ENCODE assay signal across 25 cellular contexts in the genomic region with DNA sequence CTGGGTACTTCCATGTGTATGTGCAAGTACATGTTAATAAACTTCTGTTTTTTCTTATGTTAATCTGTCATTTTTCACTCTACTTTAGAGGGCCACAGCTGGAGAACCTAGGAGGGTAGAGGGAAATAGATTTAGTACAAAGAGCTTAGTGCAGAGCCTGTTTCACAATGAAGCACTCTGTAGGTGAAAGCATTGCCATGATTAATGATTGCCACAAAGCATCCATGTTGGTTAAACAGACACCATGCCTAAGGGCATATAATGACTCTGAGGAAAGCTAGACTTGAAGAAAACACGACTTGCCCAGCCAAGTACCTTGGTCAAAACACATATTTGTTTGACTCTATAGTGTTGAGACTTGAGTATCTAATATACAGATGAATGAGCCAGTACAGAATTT.
"Had no signal": no experiment of that assay in that cellular context is flagged by ENCODE, and none has a peak within 500 bp of the region (broad histone marks: within the 10 kb centered on the region; RNA-seq: fewer than 3 reads in every experiment).

No MANE protein-coding gene starts in this region.

- DNase-seq: activated CD4-positive, alpha-beta T cell treated with anti-CD3 and anti-CD28 coated beads for 4 hours; activated CD4-positive, alpha-beta T cell treated with anti-CD3 and anti-CD28 coated beads, Interleukin-2, amount 50 U/mL, for 4 hours; activated CD8-positive, alpha-beta memory T cell treated with anti-CD3 and anti-CD28 coated beads, Interleukin-2, amount 50 U/mL, for 4 hours; activated gamma-delta T cell; activated naive CD4-positive, alpha-beta T cell treated with anti-CD3 and anti-CD28 coated beads, Interleukin-2, amount 50 U/mL, for 16 hours; activated T-cell treated with anti-CD3 and anti-CD28 coated beads, Interleukin-2, amount 50 U/mL, for 24 hours; amniotic stem cell; brain microvascular endothelial cell; central memory CD4-positive, alpha-beta T cell; dermis blood vessel endothelial cell; effector CD4-positive, alpha-beta T cell; erythroblast; head of caudate nucleus; hippocampal formation; lower lobe of right lung; mesendoderm; right cardiac atrium; stimulated activated CD4-positive, alpha-beta T cell treated with anti-CD3 and anti-CD28 coated beads, Interleukin-15, amount 100 ng/mL, for 24 hours; stimulated activated CD4-positive, alpha-beta T cell treated with anti-CD3 and anti-CD28 coated beads, Interleukin-2, amount 100 ng/mL, for 24 hours; stimulated activated naive B cell treated with anti-CD40 and anti-IgM and Interleukin-4, amounts not matched to agents 10 μg/mL and 1 μg/mL and 100 μg/mL, for 72 hours had no signal

- H3K9me3 ChIP-seq: lower lobe of right lung, suprapubic skin had no signal

- ATAC-seq: left lobe of liver; lower lobe of right lung; natural killer cell treated with Interleukin-12 subunit alpha and Interleukin-12 subunit beta and Interleukin-15 and Interleukin-18, amount 100 ng/mL, for 72 hours; right cardiac atrium; stimulated activated naive B cell treated with anti-CD40 and anti-IgM and Interleukin-4, amounts not matched to agents 10 μg/mL and 1 μg/mL and 100 μg/mL, for 72 hours had no signal

- H3K36me3 ChIP-seq: brain microvascular endothelial cell, lower lobe of right lung, suprapubic skin, tibial nerve had no signal

- H3K27me3 ChIP-seq: brain microvascular endothelial cell, suprapubic skin, tibial nerve had no signal

- H3K4me1 ChIP-seq: lower lobe of right lung, suprapubic skin had no signal

- H3K27ac ChIP-seq: brain microvascular endothelial cell, lower lobe of right lung, suprapubic skin, tibial nerve, VCaP had no signal

- H3K4me3 ChIP-seq: lower lobe of right lung, suprapubic skin, tibial nerve had no signal
